8 cellular contexts compared by ENCODE assay signal in genomic region chr10:72276421-72277339, GRCh38. TPM values are rescaled to one million over a fixed set of nuclear protein-coding genes. Genes with fewer than 3 reads are reported as not detected.
A peak's percentile ranks its signal among the peaks of the same experiment; 100 is the strongest.
DNase-seq lines count a peak whose midpoint lies in the region; ATAC-seq, FAIRE-seq and TF ChIP-seq lines count a peak whose summit lies in the region.

No MANE protein-coding gene starts in this region.

- no peak for ATAC-seq in activated CD8-positive, alpha-beta memory T cell treated with anti-CD3 and anti-CD28 coated beads, Interleukin-2, amount 10 ng/mL, durations not matched to agents 7 days and 5 days
- ATAC-seq in RWPE2 (ENCODE audit: low read depth) (peak; percentile 54), HG02610 (IDR thresholded peaks at IDR 0.05; ENCODE audit: unreplicated experiment) (no peak)

- H3K9me1 ChIP-seq in endothelial cell of umbilical vein (replicated peaks; ENCODE audit: control insufficient read depth, extremely low read depth, insufficient read depth, low read length): no peaks in the 10 kb centered on the region

- POLR2A ChIA-PET in endothelial cell of umbilical vein (lab: Charles Lee): interaction anchor here (2.1 to 6.1 kb wide), 4 partner anchors 44 to 58 kb away, joined by 8 to 59 read pairs (median 32); no protein-coding TSS in a partner anchor

- BruUV-seq in endothelial cell of umbilical vein (replicated peaks; lab: Mats Ljungman, UMichigan): no TSS peak

- dilution Hi-C loops in endothelial cell of umbilical vein (cut with MboI; ENCODE audit: extremely low pct_ligation_motif_present, low sequenced_read_pairs): no loop called here

- no peaks in the 10 kb centered on the region for H3K9me3 ChIP-seq in RWPE2 (ENCODE audit: severe bottlenecking)
- no peaks in the 10 kb centered on the region for H3K9me3 ChIP-seq in endothelial cell of umbilical vein (replicated peaks; ENCODE audit: control insufficient read depth, insufficient read depth, low read length)
- no peaks in the 10 kb centered on the region for H3K9me3 ChIP-seq in osteoblast (ENCODE audit: low read depth, low read length)

- H3K27me3 Mint-ChIP-seq in activated CD8-positive, alpha-beta memory T cell treated with anti-CD3 and anti-CD28 coated beads, Interleukin-2, amount 10 ng/mL, durations not matched to agents 7 days and 5 days: no peaks in the 10 kb centered on the region

- H3K27ac Mint-ChIP-seq in activated CD8-positive, alpha-beta memory T cell treated with anti-CD3 and anti-CD28 coated beads, Interleukin-2, amount 10 ng/mL, durations not matched to agents 7 days and 5 days: peak overlapping the region; percentile 98

- peak overlapping the region; percentile 80 for H3K4me3 ChIP-seq in RWPE2 (ENCODE audit: severe bottlenecking)
- no peak overlapping the region for H3K4me3 ChIP-seq in endothelial cell of umbilical vein (replicated peaks in 1 of 3; ENCODE audit: insufficient read depth in 1 of 3, low read depth in 1 of 3, low read length in 3 of 3)
- peak overlapping the region; percentile 92 for H3K4me3 ChIP-seq in osteoblast (ENCODE audit: insufficient read depth, low read length)

- TF ChIP-seq CTCF in RWPE2 (IDR thresholded peaks at IDR 0.05; ENCODE audit: poor library complexity, severe bottlenecking) (no peak), endothelial cell of umbilical vein (IDR thresholded peaks at IDR 0.05; ENCODE audit: extremely low read depth in 1 of 2, insufficient read depth in 1 of 2, low read depth in 1 of 2, low read length in 2 of 2) (no peak), osteoblast (IDR thresholded peaks at IDR 0.05; ENCODE audit: extremely low read depth, low read depth, low read length) (no peak)

- H3K36me3 Mint-ChIP-seq in activated CD8-positive, alpha-beta memory T cell treated with anti-CD3 and anti-CD28 coated beads, Interleukin-2, amount 10 ng/mL, durations not matched to agents 7 days and 5 days: peaks cover 34% of the 10 kb centered on the region

- CTCF ChIA-PET in activated CD8-positive, alpha-beta memory T cell treated with anti-CD3 and anti-CD28 coated beads, Interleukin-2, amount 10 ng/mL, durations not matched to agents 7 days and 5 days (lab: Charles Lee): interaction anchor here (0.9 to 11.2 kb wide), 8 partner anchors 10 to 149 kb away, joined by 3 to 145 read pairs (median 11); no protein-coding TSS in a partner anchor
- CTCF ChIA-PET in endothelial cell of umbilical vein (lab: Charles Lee): interaction anchor here (0.9 to 9.4 kb wide), 12 partner anchors 14 to 228 kb away, joined by 3 to 214 read pairs (median 10); no protein-coding TSS in a partner anchor

- peak; percentile 90 for TF ChIP-seq POLR2A in endothelial cell of umbilical vein (IDR thresholded peaks at IDR 0.05; ENCODE audit: low read depth, low read length)

- peaks cover 57% of the 10 kb centered on the region for H3K4me1 Mint-ChIP-seq in activated CD8-positive, alpha-beta memory T cell treated with anti-CD3 and anti-CD28 coated beads, Interleukin-2, amount 10 ng/mL, durations not matched to agents 7 days and 5 days

- H3K4me2 ChIP-seq in endothelial cell of umbilical vein (ENCODE audit: insufficient read depth, low read length) (no peak overlapping the region), osteoblast (ENCODE audit: insufficient read depth, low read length) (peak overlapping the region; percentile 95)

- H3K27ac ChIP-seq in RWPE2 (ENCODE audit: poor library complexity, severe bottlenecking) (peak overlapping the region; percentile 99), endothelial cell of umbilical vein (ENCODE audit: insufficient read depth, low read depth, low read length) (no peak overlapping the region), osteoblast (ENCODE audit: low read depth, low read length) (peak overlapping the region; percentile 28)

- intact Hi-C loops in endothelial cell of umbilical vein (cut with micrococcal nuclease): no loop called here

- H3K36me3 ChIP-seq in RWPE2 (ENCODE audit: low read depth): peaks cover 32% of the 10 kb centered on the region
- H3K36me3 ChIP-seq in endothelial cell of umbilical vein (ENCODE audit: control insufficient read depth in 2 of 2, extremely low read depth in 1 of 2, insufficient read depth in 2 of 2, low read length in 2 of 2): peaks cover 0 to 7% of the 10 kb centered on the region in 2 experiments
- H3K36me3 ChIP-seq in osteoblast (ENCODE audit: insufficient read depth, low read length): peaks cover 8% of the 10 kb centered on the region

- DNase-seq in activated CD8-positive, alpha-beta memory T cell treated with anti-CD3 and anti-CD28 coated beads, Interleukin-2, amount 10 ng/mL, durations not matched to agents 7 days and 5 days: no peak
- no peak for DNase-seq in activated CD8-positive, alpha-beta memory T cell treated with anti-CD3 and anti-CD28 coated beads for 24 hours
- DNase-seq in RWPE2 (ENCODE audit: low spot score) (peak; percentile 88), endothelial cell of umbilical vein (ENCODE audit: low read depth, low spot score) (no peak), osteoblast (ENCODE audit: insufficient read length, low spot score, missing footprints) (peak; percentile 84), GM19240 (ENCODE audit: insufficient read length, low spot score) (no peak), NCI-H1694 treated with DMSO at 0.1 percent for 48 hours (lab: John Stamatoyannopoulos, UW) (no peak)

- H3K9me3 Mint-ChIP-seq in activated CD8-positive, alpha-beta memory T cell treated with anti-CD3 and anti-CD28 coated beads, Interleukin-2, amount 10 ng/mL, durations not matched to agents 7 days and 5 days (ENCODE audit: low read depth): no peaks in the 10 kb centered on the region

- peak overlapping the region; percentile 98 for H3K4me3 Mint-ChIP-seq in activated CD8-positive, alpha-beta memory T cell treated with anti-CD3 and anti-CD28 coated beads, Interleukin-2, amount 10 ng/mL, durations not matched to agents 7 days and 5 days

- no peaks in the 10 kb centered on the region for H4K20me1 ChIP-seq in endothelial cell of umbilical vein (replicated peaks; ENCODE audit: control insufficient read depth, extremely low read depth, insufficient read depth, low read length)
- H4K20me1 ChIP-seq in osteoblast (ENCODE audit: insufficient read depth, low read length): peaks cover 17% of the 10 kb centered on the region

- H2AFZ ChIP-seq in endothelial cell of umbilical vein (ENCODE audit: low read depth, low read length) (no peak overlapping the region), osteoblast (ENCODE audit: low read length) (no peak overlapping the region)

- FAIRE-seq in endothelial cell of umbilical vein (lab: Jason Lieb, UNC): no peak

- H3K79me2 ChIP-seq in endothelial cell of umbilical vein (ENCODE audit: control insufficient read depth, insufficient read depth, low read length) (peaks cover 16% of the 10 kb centered on the region), osteoblast (ENCODE audit: insufficient read depth, low read length) (peaks cover 22% of the 10 kb centered on the region)

- peaks cover 9% of the 10 kb centered on the region for H3K4me1 ChIP-seq in RWPE2 (ENCODE audit: insufficient read depth, poor library complexity, severe bottlenecking)
- H3K4me1 ChIP-seq in endothelial cell of umbilical vein (ENCODE audit: control insufficient read depth, extremely low read depth, insufficient read depth, low read length): peaks cover 23% of the 10 kb centered on the region
- peaks cover 38% of the 10 kb centered on the region for H3K4me1 ChIP-seq in osteoblast (ENCODE audit: insufficient read depth, low read length)

- no peaks in the 10 kb centered on the region for H3K27me3 ChIP-seq in RWPE2 (ENCODE audit: insufficient read depth, poor library complexity, severe bottlenecking)
- H3K27me3 ChIP-seq in endothelial cell of umbilical vein (ENCODE audit: control insufficient read depth in 2 of 2, insufficient read depth in 2 of 2, low read length in 2 of 2): no peaks in the 10 kb centered on the region
- no peaks in the 10 kb centered on the region for H3K27me3 ChIP-seq in osteoblast (ENCODE audit: insufficient read depth, low read length)

- H3K9ac ChIP-seq in endothelial cell of umbilical vein (replicated peaks; ENCODE audit: extremely low read depth, insufficient read depth, low read length): no peak overlapping the region

TF ChIP-seq in endothelial cell of umbilical vein, 7 proteins besides CTCF, POLR2A, EP300 and RAD21:
- no peak for TF ChIP-seq MAX (IDR thresholded peaks at IDR 0.05; ENCODE audit: insufficient read depth, insufficient read length)

RNA-seq across cellular contexts. Expression of gene DDIT4, which starts 3.0 kb away (rescaled TPM):
- total RNA-seq in activated CD8-positive, alpha-beta memory T cell treated with anti-CD3 and anti-CD28 coated beads, Interleukin-2, amount 10 ng/mL, durations not matched to agents 7 days and 5 days: 100 to 1,000 TPM; 291 to 293 TPM
- total RNA-seq in endothelial cell of umbilical vein: 53.0 and 60.4 TPM in 2 replicates
- polyA plus RNA-seq in endothelial cell of umbilical vein: 64.2 and 65.3 TPM in 2 replicates
- 36.6 and 46.9 TPM in 2 replicates for polyA plus RNA-seq in endothelial cell of umbilical vein (2011; cell fraction: cytosol; rRNA removed)
- 55.1 and 67.4 TPM in 2 replicates for polyA plus RNA-seq in endothelial cell of umbilical vein (2011; cell fraction: nucleus; rRNA removed)
- 35.9 and 40.5 TPM in 2 replicates for polyA plus RNA-seq in endothelial cell of umbilical vein (2012)
- polyA minus RNA-seq in endothelial cell of umbilical vein: 64.6 and 66.6 TPM in 2 replicates
- 248 TPM for polyA minus RNA-seq in endothelial cell of umbilical vein (2011; cell fraction: cytosol; rRNA and poly(A)+ RNA removed)
- polyA minus RNA-seq in endothelial cell of umbilical vein (2011; cell fraction: nucleus; rRNA and poly(A)+ RNA removed): 57.9 and 87.9 TPM in 2 replicates
- 366 and 522 TPM in 2 replicates for total RNA-seq in osteoblast

Comparison
In these comparisons a context has a peak if more than half of its experiments do, and no peak if none do; other contexts are left out.
1. DNase-seq: peak in RWPE2 (single experiment) and osteoblast (single experiment); none in activated CD8-positive, alpha-beta memory T cell treated with anti-CD3 and anti-CD28 coated beads, Interleukin-2, amount 10 ng/mL, durations not matched to agents 7 days and 5 days (single experiment), activated CD8-positive, alpha-beta memory T cell treated with anti-CD3 and anti-CD28 coated beads for 24 hours (single experiment), endothelial cell of umbilical vein (single experiment), GM19240 (single experiment) and NCI-H1694 treated with DMSO at 0.1 percent for 48 hours (single experiment).
2. H3K4me3 ChIP-seq: peak in RWPE2 (single experiment) and osteoblast (single experiment); none in endothelial cell of umbilical vein (0 of 3).